Comparison of ENCODE assay signal across 15 cellular contexts in the genomic region with DNA sequence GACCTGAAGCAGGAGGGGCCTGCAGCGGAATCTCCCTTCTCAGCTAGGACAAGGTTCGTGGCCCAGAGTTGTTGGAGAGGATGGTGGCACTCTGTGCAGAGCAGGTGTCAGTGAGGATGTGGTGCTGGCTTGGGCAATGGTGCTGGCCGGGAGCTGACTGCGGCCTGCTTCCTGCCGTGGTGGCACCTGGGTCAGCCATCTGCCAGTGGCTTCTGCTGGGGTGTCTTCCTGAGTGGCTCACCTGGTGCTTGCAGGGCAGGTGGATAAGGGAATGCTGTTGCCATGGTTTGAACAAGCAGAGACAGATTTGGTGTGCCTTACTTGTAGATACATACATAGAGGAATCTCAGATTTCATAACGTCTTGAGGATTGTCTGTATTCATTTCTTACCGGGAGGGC.
DNase-seq lines count a peak whose midpoint lies in the region; ATAC-seq and TF ChIP-seq lines count a peak whose summit lies in the region.
"Had no signal": no experiment of that assay in that cellular context is flagged by ENCODE, and none has a peak within 500 bp of the region (broad histone marks: within the 10 kb centered on the region; RNA-seq: fewer than 3 reads in every experiment).

No MANE protein-coding gene starts in this region.

- peaks cover 44% of the 10 kb centered on the region for H3K36me3 Mint-ChIP-seq in type B pancreatic cell

- peak overlapping the region; percentile 44 for H3K27ac Mint-ChIP-seq in type B pancreatic cell

- ATAC-seq in RWPE2 (ENCODE audit: low read depth) (no peak), left lung (no peak), HG02852 (IDR thresholded peaks at IDR 0.05; ENCODE audit: unreplicated experiment) (no peak)
- ATAC-seq: Panc1 had no signal

- H3K4me1 ChIP-seq in RWPE2 (ENCODE audit: insufficient read depth, poor library complexity, severe bottlenecking) (no peaks in the 10 kb centered on the region), left lung (peaks cover 0 to 53% of the 10 kb centered on the region in 2 donors)

- peaks cover 24% of the 10 kb centered on the region for H3K4me1 Mint-ChIP-seq in type B pancreatic cell (ENCODE audit: unreplicated experiment)

- H3K27me3 Mint-ChIP-seq in type B pancreatic cell = no peaks in the 10 kb centered on the region

- peaks cover 94% of the 10 kb centered on the region for H3K36me3 ChIP-seq in RWPE2 (ENCODE audit: low read depth)
- H3K36me3 ChIP-seq in left lung = peaks cover 3 to 100% of the 10 kb centered on the region in 2 donors

- H3K27ac ChIP-seq in RWPE2 (ENCODE audit: poor library complexity, severe bottlenecking) (no peak overlapping the region), left lung (peak overlapping the region; percentile 1 to 37)

- H3K9me3 Mint-ChIP-seq in type B pancreatic cell = no peaks in the 10 kb centered on the region

- no peaks in the 10 kb centered on the region for H3K9me3 ChIP-seq in RWPE2 (ENCODE audit: severe bottlenecking)
- H3K9me3 ChIP-seq in left lung = no peaks in the 10 kb centered on the region

- H3K4me3 ChIP-seq in RWPE2 (ENCODE audit: severe bottlenecking) (no peak overlapping the region), left lung (no peak overlapping the region)
- H3K4me3 ChIP-seq: lung had no signal

- H3K27me3 ChIP-seq in RWPE2 (ENCODE audit: insufficient read depth, poor library complexity, severe bottlenecking) = no peaks in the 10 kb centered on the region
- H3K27me3 ChIP-seq in left lung = no peaks in the 10 kb centered on the region

- TF ChIP-seq CTCF in RWPE2 (IDR thresholded peaks at IDR 0.05; ENCODE audit: poor library complexity, severe bottlenecking) (no peak), left lung (IDR thresholded peaks at IDR 0.05) (no peak), type B pancreatic cell (conservative IDR thresholded peaks at IDR 0.05) (no peak)

- intact Hi-C loops in left lung (cut with DNase I) = no loop called here

- no peak overlapping the region for H3K4me3 Mint-ChIP-seq in type B pancreatic cell

- peak; percentile 28 for DNase-seq in activated effector memory CD4-positive, alpha-beta T cell treated with anti-CD3 and anti-CD28 coated beads, Interleukin-2, amount 50 U/mL, for 16 hours
- DNase-seq in activated effector memory CD4-positive, alpha-beta T cell treated with Interleukin-2 at 50 U/mL for 16 hours = no peak
- peak; percentile 44 for DNase-seq in RWPE2 (ENCODE audit: low spot score)
- no peak for DNase-seq in left lung
- DNase-seq in type B pancreatic cell (ENCODE audit: extremely low spot score, unreplicated experiment) = no peak
- no peak for DNase-seq in NCI-H1694 treated with DMSO at 0.1 percent for 48 hours (lab: John Stamatoyannopoulos, UW)
- DNase-seq in NCI-H748 (lab: John Stamatoyannopoulos, UW; ENCODE audit: unreplicated experiment) = no peak
- DNase-seq: activated CD4-positive, CD25-positive, alpha-beta regulatory T cell treated with anti-CD3 and anti-CD28 coated beads, Interleukin-2, amount 50 U/mL, for 72 hours; activated T-cell treated with anti-CD3 and anti-CD28 coated beads for 4 hours; cortex of kidney; DMS79; T-helper 2 cell had no signal

Comparison
In these comparisons a context has a peak if more than half of its experiments do, and no peak if none do; other contexts are left out.
1. DNase-seq: peak in activated effector memory CD4-positive, alpha-beta T cell treated with anti-CD3 and anti-CD28 coated beads, Interleukin-2, amount 50 U/mL, for 16 hours (single experiment) and RWPE2 (single experiment); none in activated effector memory CD4-positive, alpha-beta T cell treated with Interleukin-2 at 50 U/mL for 16 hours (single experiment), left lung (0 of 2), type B pancreatic cell (single experiment), NCI-H1694 treated with DMSO at 0.1 percent for 48 hours (single experiment) and NCI-H748 (single experiment).